ENCODE assay signal across 19 cellular contexts in the genomic region with DNA sequence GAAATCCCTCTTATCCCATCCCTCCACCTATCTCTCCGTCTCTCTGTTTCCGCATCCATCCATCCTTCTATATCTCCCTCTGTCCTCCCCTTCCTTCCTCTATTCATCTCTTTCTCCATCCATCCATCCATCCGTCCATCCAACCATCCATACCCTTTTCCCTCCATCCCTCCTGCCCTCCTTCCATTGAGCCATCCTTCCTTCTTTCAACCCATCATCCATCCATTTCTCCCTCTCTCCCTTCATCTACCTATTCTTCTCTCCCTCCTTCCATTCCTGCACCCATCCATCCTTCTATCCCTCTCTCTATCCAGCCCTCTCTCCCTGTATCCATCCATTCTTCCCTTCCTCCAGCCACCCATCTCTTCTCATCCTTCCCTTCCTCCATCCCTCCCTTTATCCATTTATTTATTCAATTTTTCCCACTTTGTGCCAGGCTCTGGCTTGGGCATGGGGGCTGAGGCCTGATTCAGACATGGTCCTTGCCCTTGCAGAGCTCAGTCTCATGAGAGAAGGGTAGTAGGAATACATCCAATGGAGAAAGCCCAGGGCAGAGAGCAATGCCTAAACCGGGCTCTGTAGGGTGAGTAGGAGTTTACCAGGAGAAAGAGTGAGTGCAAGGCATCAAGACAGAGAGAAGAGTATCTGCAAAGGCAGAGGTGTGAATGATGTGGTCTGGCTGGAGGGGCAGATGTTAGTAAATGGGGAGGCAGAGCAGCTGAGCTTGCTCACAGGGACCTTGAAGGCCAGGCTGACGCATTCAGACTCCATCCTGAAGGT. TPM values are rescaled to one million over a fixed set of nuclear protein-coding genes. Genes with fewer than 3 reads are reported as not detected.
"Had no signal": no experiment of that assay in that cellular context is flagged by ENCODE, and none has a peak within 500 bp of the region (broad histone marks: within the 10 kb centered on the region; RNA-seq: fewer than 3 reads in every experiment).

No MANE protein-coding gene starts in this region.

- H2AFZ ChIP-seq: hepatocyte had no signal

- H3K27me3 ChIP-seq: brain microvascular endothelial cell, hepatocyte, pancreas, tibial nerve had no signal

- DNase-seq: activated CD4-positive, alpha-beta memory T cell treated with anti-CD3 and anti-CD28 coated beads for 36 hours; activated T-cell treated with anti-CD3 and anti-CD28 coated beads, Interleukin-2, amount 50 U/mL, for 24 hours; amygdala; brain microvascular endothelial cell; cerebellar nuclear complex; stimulated activated CD4-positive, alpha-beta T cell treated with anti-CD3 and anti-CD28 coated beads, Interleukin-15, amount 100 ng/mL, for 24 hours; stimulated activated CD4-positive, alpha-beta T cell treated with anti-CD3 and anti-CD28 coated beads, Interleukin-4, amount 100 ng/mL, for 1 hour; stimulated activated naive CD4-positive, alpha-beta T cell; substantia nigra; T-helper 17 cell had no signal

- H3K4me3 ChIP-seq: hepatocyte, pancreas, SK-N-MC, tibial nerve had no signal

- ATAC-seq: activated naive CD4-positive, alpha-beta T cell treated with anti-CD3 and anti-CD28 coated beads, Interleukin-2, amount 50 U/mL, for 72 hours; pancreas; T-helper 17 cell had no signal

- FAIRE-seq: keratinocyte, pancreas had no signal

- H3K36me3 Mint-ChIP-seq: activated CD4-positive, alpha-beta memory T cell treated with anti-CD3 and anti-CD28 coated beads for 36 hours; activated naive CD4-positive, alpha-beta T cell treated with anti-CD3 and anti-CD28 coated beads, Interleukin-2, amount 50 U/mL, for 72 hours had no signal

- H3K9me3 ChIP-seq: pancreas, tibial nerve had no signal

- H3K4me1 ChIP-seq: pancreas had no signal

- H3K9me3 Mint-ChIP-seq: activated CD4-positive, alpha-beta memory T cell treated with anti-CD3 and anti-CD28 coated beads for 36 hours; activated naive CD4-positive, alpha-beta T cell treated with anti-CD3 and anti-CD28 coated beads, Interleukin-2, amount 50 U/mL, for 72 hours; activated T-cell treated with anti-CD3 and anti-CD28 coated beads, Interleukin-2, amount 50 U/mL, for 24 hours; dendritic cell treated with granulocyte-macrophage colony-stimulating factor and Interleukin-4, amounts not matched to agents 40 ng/mL and 50 ng/mL, for 4 days; nephron had no signal

- H3K27ac ChIP-seq: brain microvascular endothelial cell, hepatocyte, pancreas, SK-N-MC, WERI-Rb-1 had no signal

- H3K4me2 ChIP-seq: hepatocyte had no signal

- H3K4me3 Mint-ChIP-seq: activated CD4-positive, alpha-beta memory T cell treated with anti-CD3 and anti-CD28 coated beads for 36 hours; activated T-cell treated with anti-CD3 and anti-CD28 coated beads, Interleukin-2, amount 50 U/mL, for 24 hours; dendritic cell treated with granulocyte-macrophage colony-stimulating factor and Interleukin-4, amounts not matched to agents 40 ng/mL and 50 ng/mL, for 4 days; nephron; T-helper 17 cell had no signal

- H3K27ac Mint-ChIP-seq: activated CD4-positive, alpha-beta memory T cell treated with anti-CD3 and anti-CD28 coated beads for 36 hours; activated T-cell treated with anti-CD3 and anti-CD28 coated beads, Interleukin-2, amount 50 U/mL, for 24 hours; dendritic cell treated with granulocyte-macrophage colony-stimulating factor and Interleukin-4, amounts not matched to agents 40 ng/mL and 50 ng/mL, for 4 days; nephron; T-helper 17 cell had no signal

- H3K79me2 ChIP-seq: hepatocyte had no signal

- H3K36me3 ChIP-seq: brain microvascular endothelial cell, pancreas, tibial nerve, WERI-Rb-1 had no signal

- H3K27me3 Mint-ChIP-seq: activated T-cell treated with anti-CD3 and anti-CD28 coated beads, Interleukin-2, amount 50 U/mL, for 24 hours had no signal

RNA-seq across cellular contexts. Expression of gene FBLN2, which starts 19.5 kb away (rescaled TPM):
- total RNA-seq: activated CD4-positive, alpha-beta memory T cell treated with anti-CD3 and anti-CD28 coated beads for 36 hours; activated naive CD4-positive, alpha-beta T cell treated with anti-CD3 and anti-CD28 coated beads, Interleukin-2, amount 50 U/mL, for 72 hours had no signal
